35 cellular contexts compared by ENCODE assay signal in genomic region chr5:9033524-9033923, GRCh38.
A peak's percentile ranks its signal among the peaks of the same experiment; 100 is the strongest.
DNase-seq lines count a peak whose midpoint lies in the region; ATAC-seq, FAIRE-seq and TF ChIP-seq lines count a peak whose summit lies in the region.
"Had no signal": no experiment of that assay in that cellular context is flagged by ENCODE, and none has a peak within 500 bp of the region (broad histone marks: within the 10 kb centered on the region; RNA-seq: fewer than 3 reads in every experiment).

No MANE protein-coding gene starts in this region.

- POLR2A ChIA-PET in IMR-90 (lab: Charles Lee; ENCODE audit: unreplicated experiment): no interaction called here

- H4K8ac ChIP-seq in IMR-90 (ENCODE audit: low read depth in 2 of 2, low read length in 2 of 2): no peak overlapping the region; a peak in 1 of 4 replicates

- H2BK20ac ChIP-seq in IMR-90 (ENCODE audit: low read depth, low read length): peak overlapping the region; percentile 40; the same call in 1 of the 2 replicates

- FAIRE-seq in RCC 7860 (lab: Jason Lieb, UNC): peak; percentile 56
- FAIRE-seq: A204.1, A549, D721Med had no signal

- no peak overlapping the region for H2AK9ac ChIP-seq in IMR-90 (replicated peaks; ENCODE audit: low read depth, low read length, poor library complexity)

- H2AFZ ChIP-seq in DND-41 (ENCODE audit: low read depth, low read length) (peak overlapping the region; percentile 66), IMR-90 (replicated peaks; ENCODE audit: low read length, poor library complexity) (no peak overlapping the region)

- no peaks in the 10 kb centered on the region for H3K27me3 Mint-ChIP-seq in activated naive CD4-positive, alpha-beta T cell treated with anti-CD3 and anti-CD28 coated beads for 36 hours (ENCODE audit: low read depth)
- H3K27me3 Mint-ChIP-seq: B cell; CD4-positive, alpha-beta memory T cell; CD4-positive, alpha-beta T cell; CD4-positive, CD25-positive, alpha-beta regulatory T cell; CD8-positive, alpha-beta memory T cell had no signal

- no peak overlapping the region for H2BK5ac ChIP-seq in IMR-90 (ENCODE audit: low read depth, low read length, poor library complexity, severe bottlenecking)

- dilution Hi-C loops in IMR-90 (cut with HindIII; ENCODE audit: low sequenced_read_pairs, unreplicated experiment): no loop called here

- TF ChIP-seq RAD21 in IMR-90 (IDR thresholded peaks at IDR 0.05; ENCODE audit: low read length): no peak

- no peak overlapping the region for H3K56ac ChIP-seq in IMR-90 (ENCODE audit: extremely low read depth, insufficient read depth, low read length)

- H3K27ac ChIP-seq in C4-2B (peak overlapping the region; percentile 58; the same call in 1 of the 2 replicates), DND-41 (ENCODE audit: low read length) (peak overlapping the region; percentile 82), IMR-90 (ENCODE audit: insufficient read depth, low read length) (no peak overlapping the region)
- H3K27ac ChIP-seq: 22Rv1; A549; BLaER1; BLaER1 treated with 17β-estradiol and CSF1 and Interleukin-3, amounts not matched to agents 10 nM and 100 nM had no signal

- no peaks in the 10 kb centered on the region for H3K36me3 Mint-ChIP-seq in activated naive CD4-positive, alpha-beta T cell treated with anti-CD3 and anti-CD28 coated beads for 36 hours (ENCODE audit: low read depth)
- H3K36me3 Mint-ChIP-seq: CD14-positive monocyte; CD4-positive, alpha-beta memory T cell; CD4-positive, CD25-positive, alpha-beta regulatory T cell; CD8-positive, alpha-beta memory T cell; CD8-positive, alpha-beta T cell had no signal

- TF ChIP-seq CTCF in C4-2B (conservative IDR thresholded peaks at IDR 0.05) (no peak), DND-41 (IDR thresholded peaks at IDR 0.05; ENCODE audit: borderline replicate concordance, extremely low read depth, low read length, poor library complexity, severe bottlenecking) (no peak), IMR-90 (conservative IDR thresholded peaks at IDR 0.05; ENCODE audit: low read depth, low read length) (no peak)

- intact Hi-C loops in IMR-90 (cut with micrococcal nuclease): no loop called here
- intact Hi-C loops in activated naive CD4-positive, alpha-beta T cell treated with anti-CD3 and anti-CD28 coated beads for 36 hours (cut with micrococcal nuclease): no loop called here

- ATAC-seq in DND-41 (ENCODE audit: insufficient read depth, low read depth): peak; percentile 96
- ATAC-seq in IMR-90 (ENCODE audit: low read depth): no peak
- no peak for ATAC-seq in HG03439 (IDR thresholded peaks at IDR 0.05; ENCODE audit: unreplicated experiment)
- no peak for ATAC-seq in GM18868 (IDR thresholded peaks at IDR 0.05; ENCODE audit: unreplicated experiment)
- ATAC-seq in GM18520 (IDR thresholded peaks at IDR 0.05; ENCODE audit: unreplicated experiment): no peak
- ATAC-seq: A549; CD8-positive, alpha-beta T cell had no signal

- peak overlapping the region; percentile 52; the same call in 1 of the 2 replicates for H3K18ac ChIP-seq in IMR-90 (ENCODE audit: low read depth, low read length)

- peaks cover 1% of the 10 kb centered on the region for H3K9me3 Mint-ChIP-seq in activated naive CD4-positive, alpha-beta T cell treated with anti-CD3 and anti-CD28 coated beads for 36 hours
- H3K9me3 Mint-ChIP-seq: CD8-positive, alpha-beta T cell had no signal

- no peak for TF ChIP-seq POLR2A in IMR-90 (IDR thresholded peaks at IDR 0.05; ENCODE audit: low read depth, low read length)

- no peak overlapping the region for H3K23ac ChIP-seq in IMR-90 (ENCODE audit: low read depth, low read length)

- H3K9me3 ChIP-seq in DND-41 (ENCODE audit: insufficient read depth, low read length, severe bottlenecking) (peaks cover 1% of the 10 kb centered on the region), IMR-90 (ENCODE audit: control insufficient read depth, insufficient read depth, low read length) (no peaks in the 10 kb centered on the region)
- H3K9me3 ChIP-seq: A549, BE2C, Caco-2 had no signal

- no peaks in the 10 kb centered on the region for H3K79me2 ChIP-seq in DND-41 (ENCODE audit: insufficient read depth, low read length)

- no peak overlapping the region for H4K5ac ChIP-seq in IMR-90 (ENCODE audit: low read depth, low read length)

- no peak overlapping the region for H2AK5ac ChIP-seq in IMR-90 (ENCODE audit: low read depth, low read length)

- no peak overlapping the region for H3K27ac Mint-ChIP-seq in activated naive CD4-positive, alpha-beta T cell treated with anti-CD3 and anti-CD28 coated beads for 36 hours
- H3K27ac Mint-ChIP-seq: B cell; CD14-positive monocyte; CD4-positive, alpha-beta memory T cell; CD4-positive, alpha-beta T cell; CD4-positive, CD25-positive, alpha-beta regulatory T cell; CD8-positive, alpha-beta memory T cell; CD8-positive, alpha-beta T cell had no signal

- H2BK120ac ChIP-seq in IMR-90 (ENCODE audit: low read depth, low read length): peak overlapping the region; percentile 72

- no peaks in the 10 kb centered on the region for H3K79me1 ChIP-seq in IMR-90 (ENCODE audit: low read depth in 1 of 2, low read length in 2 of 2)

- WGBS in IMR-90 (ENCODE audit: extremely low coverage in 2 of 2, insufficient read length in 1 of 2), 2 experiments: no CpG with 5 or more reads among the region's 1 CpG

- H3K36me3 ChIP-seq in DND-41 (ENCODE audit: insufficient read depth, low read length): no peaks in the 10 kb centered on the region
- no peaks in the 10 kb centered on the region for H3K36me3 ChIP-seq in IMR-90 (ENCODE audit: control insufficient read depth, insufficient read depth, low read length)
- H3K36me3 ChIP-seq: BE2C; BLaER1; BLaER1 treated with 17β-estradiol and CSF1 and Interleukin-3, amounts not matched to agents 10 nM and 100 nM had no signal

- H3K27me3 ChIP-seq in DND-41 (ENCODE audit: insufficient read depth, low read length, poor library complexity) (no peaks in the 10 kb centered on the region), IMR-90 (ENCODE audit: control insufficient read depth, insufficient read depth, low read length) (no peaks in the 10 kb centered on the region)
- H3K27me3 ChIP-seq: BE2C; BLaER1; BLaER1 treated with 17β-estradiol and CSF1 and Interleukin-3, amounts not matched to agents 10 nM and 100 nM had no signal

- DNase-seq in DND-41 (peak; percentile 53), IMR-90 (no peak), RCC 7860 (ENCODE audit: low spot score) (no peak)
- no peak for DNase-seq in activated naive CD4-positive, alpha-beta T cell treated with anti-CD3 and anti-CD28 coated beads for 36 hours
- DNase-seq: 8988T; ACHN; AML-193; BE2C; C1 segment of cervical spinal cord; Caco-2; Calu3; CD4-positive, alpha-beta memory T cell; CD4-positive, alpha-beta T cell; CD4-positive, CD25-positive, alpha-beta regulatory T cell; CD8-positive, alpha-beta memory T cell; CD8-positive, alpha-beta T cell; COR-L47; DMS 273 treated with DMSO at 0.1 percent for 48 hours; DMS153; DMS53; DMS79; DMS79 treated with DMSO at 0.1 percent for 48 hours; EL had no signal

- H3K14ac ChIP-seq in IMR-90 (replicated peaks; ENCODE audit: low read depth, low read length): no peak overlapping the region; the same call in 1 of the 2 replicates

- H4K91ac ChIP-seq in IMR-90 (ENCODE audit: insufficient read depth, low read depth, low read length): peak overlapping the region; percentile 56; the same call in 1 of the 2 replicates

- H3K9me1 ChIP-seq in IMR-90 (ENCODE audit: insufficient read depth, low read length): peaks cover 4% of the 10 kb centered on the region; the same call in 1 of the 2 replicates

- no TSS peak for BruUV-seq in IMR-90 (replicated peaks; lab: Mats Ljungman, UMichigan)

- CTCF ChIA-PET in IMR-90 (lab: Yijun Ruan, JAX): interaction anchor here (0.6 kb wide), 1 partner anchor 20 kb away, joined by 3 read pairs; no protein-coding TSS in a partner anchor
- CTCF ChIA-PET in activated naive CD4-positive, alpha-beta T cell treated with anti-CD3 and anti-CD28 coated beads for 36 hours (lab: Charles Lee): no interaction called here

- H3K4ac ChIP-seq in IMR-90 (ENCODE audit: low read depth, low read length): peak overlapping the region; percentile 65

- in situ Hi-C loops in IMR-90 (cut with MboI; ENCODE audit: low sequenced_read_pairs): no loop called here

- H3K4me3 ChIP-seq in DND-41 (ENCODE audit: low read depth in 1 of 2, low read length in 2 of 2) (no peak overlapping the region), IMR-90 (ENCODE audit: insufficient read depth, low read depth, low read length) (no peak overlapping the region)
- H3K4me3 ChIP-seq: A549; BLaER1; BLaER1 treated with 17β-estradiol and CSF1 and Interleukin-3, amounts not matched to agents 10 nM and 100 nM had no signal

- peaks cover 37% of the 10 kb centered on the region for H3K4me1 ChIP-seq in DND-41 (ENCODE audit: insufficient read depth, low read length)
- no peaks in the 10 kb centered on the region for H3K4me1 ChIP-seq in IMR-90 (ENCODE audit: control insufficient read depth, insufficient read depth, low read length)
- H3K4me1 ChIP-seq: A549; BE2C; BLaER1; BLaER1 treated with 17β-estradiol and CSF1 and Interleukin-3, amounts not matched to agents 10 nM and 100 nM; Caco-2 had no signal

- H2BK15ac ChIP-seq in IMR-90 (ENCODE audit: low read depth, low read length): no peak overlapping the region; the same call in 2 of the 3 replicates

- 0 out of 2 replicates have a peak overlapping the region, but pooled peaks have one; percentile 6 for H3K9ac ChIP-seq in DND-41 (ENCODE audit: low read depth, low read length)
- H3K9ac ChIP-seq in IMR-90 (ENCODE audit: low read depth, low read length): no peak overlapping the region
- H3K9ac ChIP-seq: BLaER1; BLaER1 treated with 17β-estradiol and CSF1 and Interleukin-3, amounts not matched to agents 10 nM and 100 nM had no signal

- H3K4me3 Mint-ChIP-seq in activated naive CD4-positive, alpha-beta T cell treated with anti-CD3 and anti-CD28 coated beads for 36 hours: no peak overlapping the region
- H3K4me3 Mint-ChIP-seq: B cell; CD14-positive monocyte; CD4-positive, alpha-beta memory T cell; CD4-positive, alpha-beta T cell; CD4-positive, CD25-positive, alpha-beta regulatory T cell; CD8-positive, alpha-beta memory T cell; CD8-positive, alpha-beta T cell had no signal

- no peaks in the 10 kb centered on the region for H3K4me1 Mint-ChIP-seq in activated naive CD4-positive, alpha-beta T cell treated with anti-CD3 and anti-CD28 coated beads for 36 hours (ENCODE audit: low read depth)
- H3K4me1 Mint-ChIP-seq: B cell; CD14-positive monocyte; CD4-positive, alpha-beta memory T cell; CD4-positive, CD25-positive, alpha-beta regulatory T cell; CD8-positive, alpha-beta memory T cell had no signal

- no peaks in the 10 kb centered on the region for H4K20me1 ChIP-seq in DND-41 (ENCODE audit: insufficient read depth, low read length)
- no peaks in the 10 kb centered on the region for H4K20me1 ChIP-seq in IMR-90 (ENCODE audit: insufficient read depth, low read length)
- H4K20me1 ChIP-seq: BLaER1; BLaER1 treated with 17β-estradiol and CSF1 and Interleukin-3, amounts not matched to agents 10 nM and 100 nM had no signal

- H3K4me2 ChIP-seq in DND-41 (ENCODE audit: insufficient read depth, low read length): 0 out of 2 replicates have a peak overlapping the region, but pooled peaks have one; percentile 14
- no peak overlapping the region for H3K4me2 ChIP-seq in IMR-90 (ENCODE audit: low read depth, low read length)
- H3K4me2 ChIP-seq: A549; BLaER1; BLaER1 treated with 17β-estradiol and CSF1 and Interleukin-3, amounts not matched to agents 10 nM and 100 nM had no signal

TF ChIP-seq in IMR-90, 13 proteins besides CTCF, POLR2A, EP300 and RAD21 (continues in another document):
- no peak for TF ChIP-seq RFX5 (IDR thresholded peaks at IDR 0.05; ENCODE audit: low read depth, low read length)
- no peak for TF ChIP-seq CEBPB (IDR thresholded peaks at IDR 0.05; ENCODE audit: low read depth, low read length)
